9 cellular contexts compared by ENCODE assay signal in genomic region chr1:180156201-180156600, GRCh38. TPM values are rescaled to one million over a fixed set of nuclear protein-coding genes. Genes with fewer than 3 reads are reported as not detected.
DNase-seq lines count a peak whose midpoint lies in the region; ATAC-seq and TF ChIP-seq lines count a peak whose summit lies in the region.
"Had no signal": no experiment of that assay in that cellular context is flagged by ENCODE, and none has a peak within 500 bp of the region (broad histone marks: within the 10 kb centered on the region; RNA-seq: fewer than 3 reads in every experiment).

No MANE protein-coding gene starts in this region.

- 90% methylated on average over 3 of the region's 4 CpGs for WGBS in right lobe of liver (ENCODE audit: insufficient coverage, low coverage, low lambda C conversion rate, missing lambda C conversion rate)

- H3K9me3 ChIP-seq in right atrium auricular region (no peaks in the 10 kb centered on the region), right lobe of liver (no peaks in the 10 kb centered on the region), vagina (no peaks in the 10 kb centered on the region)

- no peaks in the 10 kb centered on the region for H3K27me3 Mint-ChIP-seq in activated naive CD8-positive, alpha-beta T cell treated with anti-CD3 and anti-CD28 coated beads for 36 hours

- peaks cover 33% of the 10 kb centered on the region for H3K4me1 Mint-ChIP-seq in activated naive CD8-positive, alpha-beta T cell treated with anti-CD3 and anti-CD28 coated beads for 36 hours

- no peaks in the 10 kb centered on the region for H3K9me3 Mint-ChIP-seq in activated naive CD8-positive, alpha-beta T cell treated with anti-CD3 and anti-CD28 coated beads for 36 hours

- H3K36me3 ChIP-seq in right atrium auricular region: no peaks in the 10 kb centered on the region
- H3K36me3 ChIP-seq in right lobe of liver: no peaks in the 10 kb centered on the region
- no peaks in the 10 kb centered on the region for H3K36me3 ChIP-seq in vagina

- H3K27me3 ChIP-seq in right atrium auricular region (no peaks in the 10 kb centered on the region), right lobe of liver (peaks cover 0 to 7% of the 10 kb centered on the region in 2 donors), vagina (no peaks in the 10 kb centered on the region)

- no peak overlapping the region for H3K27ac Mint-ChIP-seq in activated naive CD8-positive, alpha-beta T cell treated with anti-CD3 and anti-CD28 coated beads for 36 hours

- ATAC-seq in left cardiac atrium (no peak), right lobe of liver (no peak), HG03460 (IDR thresholded peaks at IDR 0.05; ENCODE audit: unreplicated experiment) (no peak), left colon (no peak), HG02642 (IDR thresholded peaks at IDR 0.05; ENCODE audit: poor library complexity, unreplicated experiment) (no peak)

- TF ChIP-seq CTCF in right atrium auricular region (IDR thresholded peaks at IDR 0.05) (no peak), right lobe of liver (IDR thresholded peaks at IDR 0.05) (no peak), vagina (IDR thresholded peaks at IDR 0.05) (no peak)

- DNase-seq in right atrium auricular region (ENCODE audit: low spot score) (peak; percentile 54), left cardiac atrium (no peak), right lobe of liver (peak in 1 of 3 donors; percentile 26), vagina (ENCODE audit: extremely low spot score in 2 of 2) (peak; percentile 32 to 52), left colon (no peak)
- no peak for DNase-seq in activated naive CD8-positive, alpha-beta T cell treated with anti-CD3 and anti-CD28 coated beads for 36 hours
- DNase-seq: SHP77 had no signal

- TF ChIP-seq POLR2A in right lobe of liver (IDR thresholded peaks at IDR 0.05): no peak
- no peak for TF ChIP-seq POLR2A in vagina (IDR thresholded peaks at IDR 0.05)

- H3K27ac ChIP-seq in right atrium auricular region (peak overlapping the region; percentile 84 to 97), right lobe of liver (no peak overlapping the region), vagina (peak overlapping the region; percentile 83)

- peak overlapping the region; percentile 78 to 84 for H3K4me3 ChIP-seq in right atrium auricular region
- peak overlapping the region in 2 of 3 donors; percentile 61 to 66 for H3K4me3 ChIP-seq in right lobe of liver
- H3K4me3 ChIP-seq in vagina: peak overlapping the region; percentile 72 to 91

- H3K4me1 ChIP-seq in right atrium auricular region: peaks cover 0 to 53% of the 10 kb centered on the region in 2 donors
- peaks cover 0 to 37% (median 16%) of the 10 kb centered on the region in 4 donors for H3K4me1 ChIP-seq in right lobe of liver
- peaks cover 42% of the 10 kb centered on the region for H3K4me1 ChIP-seq in vagina

- H3K36me3 Mint-ChIP-seq in activated naive CD8-positive, alpha-beta T cell treated with anti-CD3 and anti-CD28 coated beads for 36 hours: no peaks in the 10 kb centered on the region

- H3K4me3 Mint-ChIP-seq in activated naive CD8-positive, alpha-beta T cell treated with anti-CD3 and anti-CD28 coated beads for 36 hours: peak overlapping the region; percentile 90

- intact Hi-C loops in left cardiac atrium (cut with DNase I) (no loop called here), right lobe of liver (cut with DNase I) (no loop called here), vagina (cut with DNase I) (loop anchor here (10.0 kb wide), 1 partner anchor 271 kb away; the partner anchor contains the start of gene TOR1AIP1), left colon (cut with DNase I, micrococcal nuclease) (no loop called here)

RNA-seq across cellular contexts. Expression of gene QSOX1, which starts 1.5 kb away (rescaled TPM):
- total RNA-seq in right atrium auricular region: 100 to 1,000 TPM; 199 to 332 TPM
- 100 to 1,000 TPM; 226 to 328 TPM for total RNA-seq in left cardiac atrium
- total RNA-seq in activated naive CD8-positive, alpha-beta T cell treated with anti-CD3 and anti-CD28 coated beads for 36 hours: 10 to 100 TPM; 35.1 to 36.5 TPM
- total RNA-seq in right lobe of liver: 10 to 100 TPM; 25.0 to 68.4 (median 38.6) TPM
- total RNA-seq in vagina: 103 TPM
- total RNA-seq in left colon: 100 to 1,000 TPM; 254 to 280 TPM

Comparison
In these comparisons a context has a peak if more than half of its experiments do, and no peak if none do; other contexts are left out.
1. DNase-seq: peak in right atrium auricular region (single experiment) and vagina (2 of 2); none in left cardiac atrium (single experiment), activated naive CD8-positive, alpha-beta T cell treated with anti-CD3 and anti-CD28 coated beads for 36 hours (single experiment) and left colon (0 of 2).
2. H3K27ac ChIP-seq: peak in right atrium auricular region (2 of 2) and vagina (single experiment); none in right lobe of liver (0 of 3).
3. Peak in every context shown above with its lines, with median percentiles within 50 percentile points of each other: H3K4me3 ChIP-seq.